ENCODE assay signal across 9 cellular contexts in genomic region chr17:41678907-41679739, GRCh38. TPM values are rescaled to one million over a fixed set of nuclear protein-coding genes. Genes with fewer than 3 reads are reported as not detected.
A peak's percentile ranks its signal among the peaks of the same experiment; 100 is the strongest.
DNase-seq lines count a peak whose midpoint lies in the region; ATAC-seq, FAIRE-seq and TF ChIP-seq lines count a peak whose summit lies in the region.
"Had no signal": no experiment of that assay in that cellular context is flagged by ENCODE, and none has a peak within 500 bp of the region (broad histone marks: within the 10 kb centered on the region; RNA-seq: fewer than 3 reads in every experiment).

No MANE protein-coding gene starts in this region.

- no peaks in the 10 kb centered on the region for H3K36me3 ChIP-seq in astrocyte (ENCODE audit: insufficient read depth, low read length)
- H3K36me3 ChIP-seq in subcutaneous abdominal adipose tissue (ENCODE audit: control insufficient read depth in 5 of 5, insufficient read depth in 5 of 5, low read length in 5 of 5): no peaks in the 10 kb centered on the region
- H3K36me3 ChIP-seq: cardiac muscle cell had no signal

- peaks cover 12% of the 10 kb centered on the region for H3K4me1 ChIP-seq in astrocyte (ENCODE audit: insufficient read depth, low read length)
- peaks cover 0 to 14% (median 0%) of the 10 kb centered on the region in 5 donors for H3K4me1 ChIP-seq in subcutaneous abdominal adipose tissue (ENCODE audit: control insufficient read depth in 5 of 5, insufficient read depth in 5 of 5, low read length in 5 of 5)

- H3K9me3 ChIP-seq in astrocyte (ENCODE audit: insufficient read depth, low read depth, low read length) (no peaks in the 10 kb centered on the region), subcutaneous abdominal adipose tissue (ENCODE audit: control insufficient read depth in 5 of 5, low read length in 5 of 5) (no peaks in the 10 kb centered on the region)

- H4K20me1 ChIP-seq in astrocyte (ENCODE audit: insufficient read depth, low read length): no peaks in the 10 kb centered on the region

- H3K9ac ChIP-seq in astrocyte (ENCODE audit: low read length) (peak overlapping the region; percentile 35), subcutaneous abdominal adipose tissue (ENCODE audit: low read length in 5 of 5) (peak overlapping the region in 2 of 5 donors; percentile 3 to 71)

- peaks cover 4% of the 10 kb centered on the region for H3K27me3 Mint-ChIP-seq in astrocyte (ENCODE audit: low read depth, unreplicated experiment)

- H3K4me1 Mint-ChIP-seq in astrocyte (ENCODE audit: low read depth, unreplicated experiment): peaks cover 12% of the 10 kb centered on the region

- H2AFZ ChIP-seq in astrocyte (ENCODE audit: low read depth, low read length): peak overlapping the region; percentile 62

- no peak for TF ChIP-seq CTCF in astrocyte (IDR thresholded peaks at IDR 0.05; ENCODE audit: insufficient read depth, low read depth, low read length)

- no peak for TF ChIP-seq POLR2A in GM12892 (IDR thresholded peaks at IDR 0.05; ENCODE audit: low read depth, low read length)

- peaks cover 3% of the 10 kb centered on the region for H3K36me3 Mint-ChIP-seq in astrocyte (ENCODE audit: low read depth, unreplicated experiment)

- no peaks in the 10 kb centered on the region for H3K79me2 ChIP-seq in astrocyte (ENCODE audit: insufficient read depth, low read length)

- FAIRE-seq in GM12892 (lab: Jason Lieb, UNC) (peak; percentile 88), astrocyte (lab: Jason Lieb, UNC) (no peak)

- H3K4me3 ChIP-seq in astrocyte (ENCODE audit: insufficient read depth, low read depth, low read length) (peak overlapping the region; percentile 36), subcutaneous abdominal adipose tissue (ENCODE audit: low read depth in 1 of 5, low read length in 5 of 5) (peak overlapping the region; percentile 17 to 55 (median 49))
- H3K4me3 ChIP-seq: cardiac muscle cell had no signal

- H3K4me3 Mint-ChIP-seq in astrocyte (ENCODE audit: unreplicated experiment): peak overlapping the region; percentile 58

- H3K4me2 ChIP-seq in astrocyte (ENCODE audit: low read length): peak overlapping the region; percentile 83

- H3K9me3 Mint-ChIP-seq in astrocyte (ENCODE audit: unreplicated experiment): peaks cover 3% of the 10 kb centered on the region

- H3K27ac ChIP-seq in astrocyte (ENCODE audit: low read depth, low read length): peak overlapping the region; percentile 7
- H3K27ac ChIP-seq in subcutaneous abdominal adipose tissue (ENCODE audit: low read depth, low read length): peak overlapping the region; percentile 59
- H3K27ac ChIP-seq: cardiac muscle cell had no signal

- DNase-seq in GM12892 (ENCODE audit: insufficient read length): no peak
- peak; percentile 88 for DNase-seq in RPMI7951 (ENCODE audit: low read depth)
- peak; percentile 74 for DNase-seq in astrocyte (ENCODE audit: low read depth)
- peak; percentile 28 for DNase-seq in left kidney (ENCODE audit: low read depth, low spot score)
- no peak for DNase-seq in NCI-H1417 treated with DMSO at 0.1 percent for 48 hours (lab: John Stamatoyannopoulos, UW)
- DNase-seq in GM19240 (ENCODE audit: insufficient read length, low spot score): no peak

- H3K27ac Mint-ChIP-seq in astrocyte (ENCODE audit: unreplicated experiment): peak overlapping the region; percentile 92

- ATAC-seq in HG02852 (IDR thresholded peaks at IDR 0.05; ENCODE audit: unreplicated experiment): peak; percentile 83

- H3K27me3 ChIP-seq in astrocyte (ENCODE audit: insufficient read depth, low read length) (peaks cover 3% of the 10 kb centered on the region), subcutaneous abdominal adipose tissue (ENCODE audit: control insufficient read depth in 5 of 5, insufficient read depth in 4 of 5, low read length in 5 of 5) (no peaks in the 10 kb centered on the region)
- H3K27me3 ChIP-seq: cardiac muscle cell had no signal

RNA-seq across cellular contexts. Expression of gene EIF1, which starts 9.6 kb away (rescaled TPM):
- polyA plus RNA-seq in GM12892 (2012; ENCODE audit: missing spikeins): 660 TPM
- total RNA-seq in RPMI7951 (2014; rRNA removed; shearing (Covaris generic)): 43.2 and 47.6 TPM in 2 replicates
- 767 and 795 TPM in 2 replicates for total RNA-seq in astrocyte

RNA-seq across cellular contexts. Expression of gene GAST, which starts 33.0 kb away (rescaled TPM):
- not detected for polyA plus RNA-seq in GM12892 (2012; ENCODE audit: missing spikeins)
- total RNA-seq in RPMI7951 (2014; rRNA removed; shearing (Covaris generic)): not detected in 2 replicates
- not detected in 2 replicates for total RNA-seq in astrocyte
- total RNA-seq: cardiac muscle cell had no signal
- polyA plus RNA-seq: cardiac muscle cell had no signal

RNA-seq across cellular contexts. Expression of gene KRT17, which starts 54.7 kb away (rescaled TPM):
- 9.7 TPM for polyA plus RNA-seq in GM12892 (2012; ENCODE audit: missing spikeins)
- total RNA-seq in RPMI7951 (2014; rRNA removed; shearing (Covaris generic)): 35.9 and 48.9 TPM in 2 replicates
- total RNA-seq in astrocyte: 21.4 and 28.3 TPM in 2 replicates
- total RNA-seq: cardiac muscle cell had no signal

RNA-seq across cellular contexts. Expression of gene HAP1, which starts 55.3 kb away (rescaled TPM):
- not detected for polyA plus RNA-seq in GM12892 (2012; ENCODE audit: missing spikeins)
- total RNA-seq in RPMI7951 (2014; rRNA removed; shearing (Covaris generic)): not detected in 2 replicates
- total RNA-seq in astrocyte: 0.46 and 0.52 TPM in 2 replicates

Comparison
In these comparisons a context has a peak if more than half of its experiments do, and no peak if none do; other contexts are left out.
1. DNase-seq: peak in RPMI7951 (single experiment), astrocyte (single experiment) and left kidney (single experiment); none in GM12892 (single experiment), NCI-H1417 treated with DMSO at 0.1 percent for 48 hours (single experiment) and GM19240 (single experiment).
2. RNA of gene EIF1, which starts 9.6 kb away (total RNA-seq): 767 to 795 TPM in astrocyte; 43.2 to 47.6 TPM in RPMI7951; every median in the first group is over 10 times any median in the second.